In the genomic region with DNA sequence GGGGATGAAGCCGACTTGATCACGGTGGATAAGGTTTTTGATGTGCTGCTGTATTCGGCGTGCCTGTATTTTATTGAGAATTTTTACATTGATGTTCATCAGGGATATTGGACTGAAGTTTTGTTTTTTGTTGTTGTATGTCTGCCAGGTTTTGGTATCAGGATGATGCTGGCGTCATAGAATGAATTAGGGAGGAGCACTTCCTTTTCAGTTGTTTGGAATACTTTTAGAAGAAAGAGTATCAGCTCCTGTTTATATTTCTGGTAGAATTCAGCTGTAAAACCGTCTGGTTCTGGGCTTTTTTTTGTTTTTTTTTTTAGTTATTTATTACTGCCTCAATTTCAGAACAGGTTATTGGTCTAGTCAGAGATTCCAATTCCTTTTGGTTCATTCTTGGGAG, we compare ENCODE assay signal across 25 cellular contexts.
DNase-seq lines count a peak whose midpoint lies in the region; ATAC-seq, FAIRE-seq and TF ChIP-seq lines count a peak whose summit lies in the region.
"Had no signal": no experiment of that assay in that cellular context is flagged by ENCODE, and none has a peak within 500 bp of the region (broad histone marks: within the 10 kb centered on the region; RNA-seq: fewer than 3 reads in every experiment).

No MANE protein-coding gene starts in this region.

- no peaks in the 10 kb centered on the region for H3K27me3 Mint-ChIP-seq in CD8-positive, alpha-beta memory T cell
- H3K27me3 Mint-ChIP-seq in activated naive CD8-positive, alpha-beta T cell treated with anti-CD3 and anti-CD28 coated beads, Interleukin-2, amount 50 U/mL, for 24 hours, result no peaks in the 10 kb centered on the region
- H3K27me3 Mint-ChIP-seq: CD4-positive, alpha-beta T cell had no signal

- no peak overlapping the region for H3K4me3 ChIP-seq in CD8-positive, alpha-beta memory T cell (ENCODE audit: low read length)
- no peak overlapping the region for H3K4me3 ChIP-seq in fibroblast of villous mesenchyme (ENCODE audit: low read depth, low read length)
- H3K4me3 ChIP-seq: A549; BLaER1 treated with 17β-estradiol and CSF1 and Interleukin-3, amounts not matched to agents 10 nM and 100 nM; GM23248 had no signal

- TF ChIP-seq CTCF in fibroblast of villous mesenchyme (IDR thresholded peaks at IDR 0.05; ENCODE audit: insufficient read depth, low read depth, low read length), result no peak

- H3K36me3 Mint-ChIP-seq in CD8-positive, alpha-beta memory T cell, result peaks cover 14 to 46% (median 43%) of the 10 kb centered on the region in 3 donors
- peaks cover 30% of the 10 kb centered on the region for H3K36me3 Mint-ChIP-seq in activated naive CD8-positive, alpha-beta T cell treated with anti-CD3 and anti-CD28 coated beads, Interleukin-2, amount 50 U/mL, for 24 hours (ENCODE audit: low read depth)
- H3K36me3 Mint-ChIP-seq: CD14-positive monocyte had no signal

- DNase-seq in CD8-positive, alpha-beta memory T cell, result no peak
- peak; percentile 33 for DNase-seq in fibroblast of villous mesenchyme (ENCODE audit: low read depth)
- DNase-seq in SKM-1 (lab: John Stamatoyannopoulos, UW; ENCODE audit: unreplicated experiment), result no peak
- no peak for DNase-seq in activated naive CD8-positive, alpha-beta T cell treated with anti-CD3 and anti-CD28 coated beads, Interleukin-2, amount 50 U/mL, for 24 hours
- DNase-seq: 8988T; ACHN; AML-193; BE2C; Calu3; CD4-positive, alpha-beta T cell; COR-L47; DMS53; DMS79 treated with DMSO at 0.1 percent for 48 hours; GF-D8; GM23248; H7; HCEC 1CT had no signal

- H3K4me3 Mint-ChIP-seq in CD8-positive, alpha-beta memory T cell, result peak overlapping the region in 1 of 7 donors; percentile 42
- H3K4me3 Mint-ChIP-seq in activated naive CD8-positive, alpha-beta T cell treated with anti-CD3 and anti-CD28 coated beads, Interleukin-2, amount 50 U/mL, for 24 hours, result no peak overlapping the region
- H3K4me3 Mint-ChIP-seq: CD14-positive monocyte; CD4-positive, alpha-beta T cell had no signal

- no peak overlapping the region for H3K27ac ChIP-seq in CD8-positive, alpha-beta memory T cell (ENCODE audit: low read depth, low read length)
- H3K27ac ChIP-seq: A549; BLaER1 treated with 17β-estradiol and CSF1 and Interleukin-3, amounts not matched to agents 10 nM and 100 nM; GM23248 had no signal

- peaks cover 7% of the 10 kb centered on the region for H3K9me3 ChIP-seq in CD8-positive, alpha-beta memory T cell (ENCODE audit: low read length)
- H3K9me3 ChIP-seq: A549, BE2C had no signal

- FAIRE-seq in endometrium (lab: Jason Lieb, UNC), result peak; percentile 97
- FAIRE-seq: A549, GM12891, GM18507, H1 had no signal

- H3K27ac Mint-ChIP-seq in CD8-positive, alpha-beta memory T cell, result peak overlapping the region in 5 of 8 donors; percentile 18 to 86 (median 67)
- no peak overlapping the region for H3K27ac Mint-ChIP-seq in activated naive CD8-positive, alpha-beta T cell treated with anti-CD3 and anti-CD28 coated beads, Interleukin-2, amount 50 U/mL, for 24 hours
- H3K27ac Mint-ChIP-seq: CD14-positive monocyte; CD4-positive, alpha-beta T cell had no signal

- POLR2A ChIA-PET in CD8-positive, alpha-beta memory T cell (lab: Charles Lee), result interaction anchor here (0.6 kb wide), 1 partner anchor 31 kb away, joined by 3 read pairs; no protein-coding TSS in a partner anchor

- CTCF ChIA-PET in CD8-positive, alpha-beta memory T cell (lab: Charles Lee), result no interaction called here

- peaks cover 14 to 36% (median 32%) of the 10 kb centered on the region in 5 donors for H3K9me3 Mint-ChIP-seq in CD8-positive, alpha-beta memory T cell
- peaks cover 19% of the 10 kb centered on the region for H3K9me3 Mint-ChIP-seq in activated naive CD8-positive, alpha-beta T cell treated with anti-CD3 and anti-CD28 coated beads, Interleukin-2, amount 50 U/mL, for 24 hours

- no peaks in the 10 kb centered on the region for H3K27me3 ChIP-seq in CD8-positive, alpha-beta memory T cell (ENCODE audit: insufficient read depth, low read length, poor library complexity, severe bottlenecking)
- H3K27me3 ChIP-seq: BE2C; BLaER1 treated with 17β-estradiol and CSF1 and Interleukin-3, amounts not matched to agents 10 nM and 100 nM had no signal

- H3K4me1 ChIP-seq in CD8-positive, alpha-beta memory T cell (ENCODE audit: insufficient read depth, low read length), result peaks cover 19% of the 10 kb centered on the region
- H3K4me1 ChIP-seq: A549, BE2C had no signal

- H3K4me1 Mint-ChIP-seq in CD8-positive, alpha-beta memory T cell, result peaks cover 7 to 29% (median 21%) of the 10 kb centered on the region in 3 donors
- peaks cover 17% of the 10 kb centered on the region for H3K4me1 Mint-ChIP-seq in activated naive CD8-positive, alpha-beta T cell treated with anti-CD3 and anti-CD28 coated beads, Interleukin-2, amount 50 U/mL, for 24 hours

- no peak for ATAC-seq in GM21447 (IDR thresholded peaks at IDR 0.05; ENCODE audit: unreplicated experiment)
- no peak for ATAC-seq in activated naive CD8-positive, alpha-beta T cell treated with anti-CD3 and anti-CD28 coated beads, Interleukin-2, amount 50 U/mL, for 24 hours
- ATAC-seq: A549 had no signal

- H3K36me3 ChIP-seq in CD8-positive, alpha-beta memory T cell (ENCODE audit: insufficient read depth, low read length), result no peaks in the 10 kb centered on the region
- H3K36me3 ChIP-seq: BE2C had no signal
